In genomic region chr6:19070520-19070919, GRCh38 we compare ENCODE assay signal across 26 cellular contexts.
"Had no signal": no experiment of that assay in that cellular context is flagged by ENCODE, and none has a peak within 500 bp of the region (broad histone marks: within the 10 kb centered on the region; RNA-seq: fewer than 3 reads in every experiment).

No MANE protein-coding gene starts in this region.

- H3K27ac Mint-ChIP-seq: activated CD8-positive, alpha-beta T cell treated with anti-CD3 and anti-CD28 coated beads, Interleukin-2, amount 10 ng/mL, durations not matched to agents 7 days and 5 days; activated naive CD8-positive, alpha-beta T cell treated with anti-CD3 and anti-CD28 coated beads, Interleukin-2, amount 10 ng/mL, durations not matched to agents 7 days and 5 days had no signal

- H3K27ac ChIP-seq: adrenal gland, SJSA1 had no signal

- H3K27me3 ChIP-seq: adrenal gland, SJSA1 had no signal

- ATAC-seq: activated CD4-positive, CD25-positive, alpha-beta regulatory T cell treated with anti-CD3 and anti-CD28 coated beads, Interleukin-2, amount 50 U/mL, for 24 hours; activated CD8-positive, alpha-beta T cell treated with anti-CD3 and anti-CD28 coated beads, Interleukin-2, amount 10 ng/mL, durations not matched to agents 7 days and 5 days; K562; PC-3; SK-N-SH treated with all-trans-retinoic acid at 6 μM for 48 hours had no signal

- H3K4me1 ChIP-seq: adrenal gland, SJSA1 had no signal

- H3K36me3 Mint-ChIP-seq: activated naive CD8-positive, alpha-beta T cell treated with anti-CD3 and anti-CD28 coated beads, Interleukin-2, amount 10 ng/mL, durations not matched to agents 7 days and 5 days had no signal

- DNase-seq: activated CD4-positive, alpha-beta T cell treated with anti-CD3 and anti-CD28 coated beads for 4 hours; activated CD4-positive, alpha-beta T cell treated with anti-CD3 and anti-CD28 coated beads, Interleukin-2, amount 50 U/mL, for 4 hours; activated CD8-positive, alpha-beta memory T cell treated with anti-CD3 and anti-CD28 coated beads, Interleukin-2, amount 50 U/mL, for 48 hours; activated CD8-positive, alpha-beta T cell treated with anti-CD3 and anti-CD28 coated beads, Interleukin-2, amount 10 ng/mL, durations not matched to agents 7 days and 5 days; activated naive CD4-positive, alpha-beta T cell treated with anti-CD3 and anti-CD28 coated beads, Interleukin-2, amount 50 U/mL, for 16 hours; activated naive CD8-positive, alpha-beta T cell treated with anti-CD3 and anti-CD28 coated beads, Interleukin-2, amount 10 ng/mL, durations not matched to agents 7 days and 5 days; activated T-cell treated with anti-CD3 and anti-CD28 coated beads, Interleukin-2, amount 50 U/mL, for 1 hour; adrenal gland; anterior cingulate cortex; caudate nucleus; Karpas-422; MM.1S; NCI-H1105 treated with DMSO at 0.1 percent for 48 hours; NCI-H1436 treated with DMSO at 0.1 percent for 48 hours; NCI-H187; NCI-H2081; NCI-H2227 treated with DMSO at 0.1 percent for 48 hours; NCI-H526 treated with DMSO at 0.1 percent for 48 hours; PC-3; SHP77; SW 1271 had no signal

- H3K27me3 Mint-ChIP-seq: activated naive CD8-positive, alpha-beta T cell treated with anti-CD3 and anti-CD28 coated beads, Interleukin-2, amount 10 ng/mL, durations not matched to agents 7 days and 5 days had no signal

- H3K4me3 Mint-ChIP-seq: activated CD8-positive, alpha-beta T cell treated with anti-CD3 and anti-CD28 coated beads, Interleukin-2, amount 10 ng/mL, durations not matched to agents 7 days and 5 days; activated naive CD8-positive, alpha-beta T cell treated with anti-CD3 and anti-CD28 coated beads, Interleukin-2, amount 10 ng/mL, durations not matched to agents 7 days and 5 days had no signal

- H3K4me1 Mint-ChIP-seq: activated naive CD8-positive, alpha-beta T cell treated with anti-CD3 and anti-CD28 coated beads, Interleukin-2, amount 10 ng/mL, durations not matched to agents 7 days and 5 days had no signal

- FAIRE-seq: K562, RCC 7860 had no signal

- H3K4me3 ChIP-seq: adrenal gland, K562, SJSA1 had no signal

- H3K36me3 ChIP-seq: adrenal gland, SJSA1 had no signal

- H3K9me3 ChIP-seq: SJSA1 had no signal
